In genomic region chr19:39247701-39248664, GRCh38 we compare ENCODE assay signal across 9 cellular contexts. TPM values are rescaled to one million over a fixed set of nuclear protein-coding genes. Genes with fewer than 3 reads are reported as not detected.
DNase-seq lines count a peak whose midpoint lies in the region; ATAC-seq lines count a peak whose summit lies in the region.
"Had no signal": no experiment of that assay in that cellular context is flagged by ENCODE, and none has a peak within 500 bp of the region (broad histone marks: within the 10 kb centered on the region; RNA-seq: fewer than 3 reads in every experiment).

No MANE protein-coding gene starts in this region.

- H3K27me3 ChIP-seq in iPS-20b (ENCODE audit: insufficient read depth, low read length), result peaks cover 72% of the 10 kb centered on the region

- no peaks in the 10 kb centered on the region for H3K36me3 ChIP-seq in iPS-20b (ENCODE audit: insufficient read depth, low read depth, low read length)

- peak overlapping the region; percentile 43; the same call in 1 of the 2 replicates for H3K4me3 ChIP-seq in iPS-20b (ENCODE audit: low read length)

- intact Hi-C loops in activated CD4-positive, alpha-beta T cell treated with anti-CD3 and anti-CD28 coated beads, Interleukin-2, amount 10 ng/mL, durations not matched to agents 24 days and 14 days (cut with micrococcal nuclease), result no loop called here
- intact Hi-C loops in activated naive CD4-positive, alpha-beta T cell treated with anti-CD3 and anti-CD28 coated beads for 36 hours (cut with micrococcal nuclease), result no loop called here

- no peak overlapping the region for H3K9ac ChIP-seq in iPS-20b (ENCODE audit: low read depth, low read length)
- H3K9ac ChIP-seq: KMS-11 had no signal

- H3K4me1 Mint-ChIP-seq in activated CD4-positive, alpha-beta T cell treated with anti-CD3 and anti-CD28 coated beads, Interleukin-2, amount 10 ng/mL, durations not matched to agents 24 days and 14 days, result no peaks in the 10 kb centered on the region
- no peaks in the 10 kb centered on the region for H3K4me1 Mint-ChIP-seq in stimulated activated effector memory CD8-positive, alpha-beta T cell treated with anti-CD3 and anti-CD28 coated beads, Interleukin-12 subunit alpha, Interleukin-12 subunit beta, amount 100 ng/mL, for 72 hours
- peaks cover 5 to 6% of the 10 kb centered on the region in 2 donors for H3K4me1 Mint-ChIP-seq in immature natural killer cell
- peaks cover 7% of the 10 kb centered on the region for H3K4me1 Mint-ChIP-seq in activated naive CD4-positive, alpha-beta T cell treated with anti-CD3 and anti-CD28 coated beads for 36 hours (ENCODE audit: low read depth)

- H3K27ac Mint-ChIP-seq in activated CD4-positive, alpha-beta T cell treated with anti-CD3 and anti-CD28 coated beads, Interleukin-2, amount 10 ng/mL, durations not matched to agents 24 days and 14 days, result no peak overlapping the region
- H3K27ac Mint-ChIP-seq in stimulated activated effector memory CD8-positive, alpha-beta T cell treated with anti-CD3 and anti-CD28 coated beads, Interleukin-12 subunit alpha, Interleukin-12 subunit beta, amount 100 ng/mL, for 72 hours, result no peak overlapping the region
- no peak overlapping the region for H3K27ac Mint-ChIP-seq in immature natural killer cell
- no peak overlapping the region for H3K27ac Mint-ChIP-seq in activated naive CD4-positive, alpha-beta T cell treated with anti-CD3 and anti-CD28 coated beads for 36 hours

- peak; percentile 57 for DNase-seq in activated CD4-positive, alpha-beta T cell treated with anti-CD3 and anti-CD28 coated beads, Interleukin-2, amount 10 ng/mL, durations not matched to agents 24 days and 14 days
- no peak for DNase-seq in activated CD4-positive, alpha-beta T cell treated with anti-CD3 and anti-CD28 coated beads, Interleukin-2, amount 50 U/mL, for 48 hours
- DNase-seq in astrocyte of the hippocampus (ENCODE audit: low read depth, low spot score) (peak; percentile 35), immature natural killer cell (no peak)
- DNase-seq in stimulated activated effector memory CD8-positive, alpha-beta T cell treated with anti-CD3 and anti-CD28 coated beads, Interleukin-12 subunit alpha, Interleukin-12 subunit beta, amount 100 ng/mL, for 72 hours (ENCODE audit: low spot score in 2 of 2), result no peak
- no peak for DNase-seq in activated CD4-positive, CD25-positive, alpha-beta regulatory T cell (lab: John Stamatoyannopoulos, UW)
- no peak for DNase-seq in activated naive CD4-positive, alpha-beta T cell treated with anti-CD3 and anti-CD28 coated beads for 36 hours

- peaks cover 16% of the 10 kb centered on the region for H3K27me3 Mint-ChIP-seq in activated CD4-positive, alpha-beta T cell treated with anti-CD3 and anti-CD28 coated beads, Interleukin-2, amount 10 ng/mL, durations not matched to agents 24 days and 14 days
- H3K27me3 Mint-ChIP-seq in immature natural killer cell (ENCODE audit: low read depth in 3 of 3), result peaks cover 2 to 13% (median 5%) of the 10 kb centered on the region in 3 donors
- peaks cover 5% of the 10 kb centered on the region for H3K27me3 Mint-ChIP-seq in activated naive CD4-positive, alpha-beta T cell treated with anti-CD3 and anti-CD28 coated beads for 36 hours (ENCODE audit: low read depth)

- H3K9me3 Mint-ChIP-seq in activated CD4-positive, alpha-beta T cell treated with anti-CD3 and anti-CD28 coated beads, Interleukin-2, amount 10 ng/mL, durations not matched to agents 24 days and 14 days, result no peaks in the 10 kb centered on the region
- no peaks in the 10 kb centered on the region for H3K9me3 Mint-ChIP-seq in stimulated activated effector memory CD8-positive, alpha-beta T cell treated with anti-CD3 and anti-CD28 coated beads, Interleukin-12 subunit alpha, Interleukin-12 subunit beta, amount 100 ng/mL, for 72 hours
- H3K9me3 Mint-ChIP-seq in immature natural killer cell, result no peaks in the 10 kb centered on the region
- no peaks in the 10 kb centered on the region for H3K9me3 Mint-ChIP-seq in activated naive CD4-positive, alpha-beta T cell treated with anti-CD3 and anti-CD28 coated beads for 36 hours

- H3K4me3 Mint-ChIP-seq in activated CD4-positive, alpha-beta T cell treated with anti-CD3 and anti-CD28 coated beads, Interleukin-2, amount 10 ng/mL, durations not matched to agents 24 days and 14 days, result no peak overlapping the region
- H3K4me3 Mint-ChIP-seq in stimulated activated effector memory CD8-positive, alpha-beta T cell treated with anti-CD3 and anti-CD28 coated beads, Interleukin-12 subunit alpha, Interleukin-12 subunit beta, amount 100 ng/mL, for 72 hours, result peak overlapping the region; percentile 49
- H3K4me3 Mint-ChIP-seq in immature natural killer cell, result no peak overlapping the region
- no peak overlapping the region for H3K4me3 Mint-ChIP-seq in activated naive CD4-positive, alpha-beta T cell treated with anti-CD3 and anti-CD28 coated beads for 36 hours

- CTCF ChIA-PET in activated naive CD4-positive, alpha-beta T cell treated with anti-CD3 and anti-CD28 coated beads for 36 hours (lab: Charles Lee), result no interaction called here

- H3K9me3 ChIP-seq in iPS-20b (ENCODE audit: insufficient read depth, low read depth, low read length), result no peaks in the 10 kb centered on the region

- ATAC-seq in stimulated activated effector memory CD8-positive, alpha-beta T cell treated with anti-CD3 and anti-CD28 coated beads, Interleukin-12 subunit alpha, Interleukin-12 subunit beta, amount 100 ng/mL, for 72 hours, result peak; percentile 69

- H3K27ac ChIP-seq in iPS-20b (ENCODE audit: low read length), result no peak overlapping the region
- H3K27ac ChIP-seq: KMS-11 had no signal

- no peaks in the 10 kb centered on the region for H3K4me1 ChIP-seq in iPS-20b (ENCODE audit: insufficient read depth, low read length)

- no peaks in the 10 kb centered on the region for H3K36me3 Mint-ChIP-seq in activated CD4-positive, alpha-beta T cell treated with anti-CD3 and anti-CD28 coated beads, Interleukin-2, amount 10 ng/mL, durations not matched to agents 24 days and 14 days (ENCODE audit: low read depth)
- no peaks in the 10 kb centered on the region for H3K36me3 Mint-ChIP-seq in stimulated activated effector memory CD8-positive, alpha-beta T cell treated with anti-CD3 and anti-CD28 coated beads, Interleukin-12 subunit alpha, Interleukin-12 subunit beta, amount 100 ng/mL, for 72 hours
- no peaks in the 10 kb centered on the region for H3K36me3 Mint-ChIP-seq in immature natural killer cell
- no peaks in the 10 kb centered on the region for H3K36me3 Mint-ChIP-seq in activated naive CD4-positive, alpha-beta T cell treated with anti-CD3 and anti-CD28 coated beads for 36 hours (ENCODE audit: low read depth)

RNA-seq across cellular contexts. Expression of gene IFNL4, which starts 0.7 kb away (rescaled TPM):
- total RNA-seq in activated CD4-positive, alpha-beta T cell treated with anti-CD3 and anti-CD28 coated beads, Interleukin-2, amount 10 ng/mL, durations not matched to agents 24 days and 14 days, result not detected in 2 replicates
- under 1 TPM in 1 of 3 donors, not detected in 2; 0.45 TPM for polyA plus RNA-seq in immature natural killer cell
- total RNA-seq in activated naive CD4-positive, alpha-beta T cell treated with anti-CD3 and anti-CD28 coated beads for 36 hours, result not detected

RNA-seq across cellular contexts. Expression of gene IFNL3, which starts 3.2 kb away (rescaled TPM):
- total RNA-seq in activated CD4-positive, alpha-beta T cell treated with anti-CD3 and anti-CD28 coated beads, Interleukin-2, amount 10 ng/mL, durations not matched to agents 24 days and 14 days, result not detected in 2 replicates
- not detected for polyA plus RNA-seq in immature natural killer cell
- 1 to 10 TPM; 1.2 to 1.3 TPM for total RNA-seq in activated naive CD4-positive, alpha-beta T cell treated with anti-CD3 and anti-CD28 coated beads for 36 hours

RNA-seq across cellular contexts. Expression of gene IFNL2, which starts 20.2 kb away (rescaled TPM):
- not detected in 2 replicates for total RNA-seq in activated CD4-positive, alpha-beta T cell treated with anti-CD3 and anti-CD28 coated beads, Interleukin-2, amount 10 ng/mL, durations not matched to agents 24 days and 14 days
- not detected for polyA plus RNA-seq in immature natural killer cell
- total RNA-seq in activated naive CD4-positive, alpha-beta T cell treated with anti-CD3 and anti-CD28 coated beads for 36 hours, result under 1 TPM; 0.69 to 0.93 TPM

RNA-seq across cellular contexts. Expression of gene SYCN, which starts 43.9 kb away (rescaled TPM):
- not detected in 2 replicates for total RNA-seq in activated CD4-positive, alpha-beta T cell treated with anti-CD3 and anti-CD28 coated beads, Interleukin-2, amount 10 ng/mL, durations not matched to agents 24 days and 14 days
- not detected for polyA plus RNA-seq in immature natural killer cell
- not detected for total RNA-seq in activated naive CD4-positive, alpha-beta T cell treated with anti-CD3 and anti-CD28 coated beads for 36 hours

RNA-seq across cellular contexts. Expression of gene IFNL1, which starts 48.2 kb away (rescaled TPM):
- not detected in 2 replicates for total RNA-seq in activated CD4-positive, alpha-beta T cell treated with anti-CD3 and anti-CD28 coated beads, Interleukin-2, amount 10 ng/mL, durations not matched to agents 24 days and 14 days
- polyA plus RNA-seq in immature natural killer cell, result 1 to 10 TPM; 2.2 to 4.8 (median 2.3) TPM
- 1 to 10 TPM in 1 of 2 experiments, under 1 TPM in 1; 0.91 to 1.0 TPM for total RNA-seq in activated naive CD4-positive, alpha-beta T cell treated with anti-CD3 and anti-CD28 coated beads for 36 hours

Comparison
In these comparisons a context has a peak if more than half of its experiments do, and no peak if none do; other contexts are left out.
1. DNase-seq: peak in activated CD4-positive, alpha-beta T cell treated with anti-CD3 and anti-CD28 coated beads, Interleukin-2, amount 10 ng/mL, durations not matched to agents 24 days and 14 days (single experiment) and astrocyte of the hippocampus (single experiment); none in activated CD4-positive, alpha-beta T cell treated with anti-CD3 and anti-CD28 coated beads, Interleukin-2, amount 50 U/mL, for 48 hours (0 of 2), stimulated activated effector memory CD8-positive, alpha-beta T cell treated with anti-CD3 and anti-CD28 coated beads, Interleukin-12 subunit alpha, Interleukin-12 subunit beta, amount 100 ng/mL, for 72 hours (0 of 2), activated CD4-positive, CD25-positive, alpha-beta regulatory T cell (0 of 4), immature natural killer cell (0 of 3) and activated naive CD4-positive, alpha-beta T cell treated with anti-CD3 and anti-CD28 coated beads for 36 hours (single experiment).